Comparison of ENCODE assay signal across 17 cellular contexts in the genomic region with DNA sequence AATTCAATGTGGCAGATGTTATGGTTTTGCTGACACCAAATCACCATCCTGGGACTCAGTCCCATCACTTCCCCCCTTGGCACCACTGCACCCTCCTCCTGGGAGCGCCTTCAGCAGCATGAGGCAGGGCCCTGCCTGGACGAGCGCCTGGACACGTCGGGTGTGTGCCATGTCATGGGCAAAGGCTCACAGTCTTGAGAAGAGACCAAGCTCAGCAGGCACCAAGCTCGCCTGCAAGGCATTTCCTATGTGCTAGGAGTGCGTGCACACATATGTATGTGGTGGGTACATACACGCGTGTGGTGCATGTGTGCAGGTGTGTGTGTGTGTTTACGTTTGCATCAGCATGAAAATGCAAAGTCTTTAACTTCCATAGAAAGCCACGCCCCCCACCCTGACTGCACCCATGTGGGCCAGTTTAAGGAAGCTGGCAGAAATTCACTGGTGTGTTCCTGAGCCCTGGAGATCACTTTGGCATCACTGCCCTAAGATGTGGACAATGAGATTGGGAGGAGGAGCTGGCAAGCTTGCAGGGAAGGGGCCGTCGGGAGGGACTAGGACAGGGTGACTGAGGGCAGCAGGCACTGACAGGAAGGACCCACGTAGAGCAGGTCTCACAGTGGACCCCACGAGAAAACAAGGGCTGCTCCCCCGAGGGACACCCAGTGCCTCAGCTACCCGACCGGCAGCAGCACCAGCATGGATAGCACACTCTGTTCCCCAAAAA.
"Had no signal": no experiment of that assay in that cellular context is flagged by ENCODE, and none has a peak within 500 bp of the region (broad histone marks: within the 10 kb centered on the region; RNA-seq: fewer than 3 reads in every experiment).

No MANE protein-coding gene starts in this region.

- H3K27ac Mint-ChIP-seq: activated B cell treated with CpG ODN at 0.5 μM for 24 hours; activated naive CD8-positive, alpha-beta T cell treated with anti-CD3 and anti-CD28 coated beads for 36 hours; activated T-helper 1 cell treated with anti-CD3 and anti-CD28 coated beads, Interleukin-12 subunit alpha, Interleukin-12 subunit beta, Interleukin-2, Interleukin-4 antibody, amounts not matched to agents 30 ng/mL and 10 ng/mL and 1 ng/mL, durations not matched to agents 14 hours and 24 hours and 36 hours; effector memory CD8-positive, alpha-beta T cell; stimulated activated memory B cell treated with anti-CD40 and anti-IgM and Interleukin-4, amounts not matched to agents 10 μg/mL and 1 μg/mL and 100 μg/mL, for 72 hours had no signal

- ATAC-seq: effector memory CD8-positive, alpha-beta T cell; right cardiac atrium; stimulated activated memory B cell treated with anti-CD40 and anti-IgM and Interleukin-4, amounts not matched to agents 10 μg/mL and 1 μg/mL and 100 μg/mL, for 72 hours had no signal

- H3K27me3 ChIP-seq: hepatocyte had no signal

- H3K4me1 Mint-ChIP-seq: stimulated activated memory B cell treated with anti-CD40 and anti-IgM and Interleukin-4, amounts not matched to agents 10 μg/mL and 1 μg/mL and 100 μg/mL, for 72 hours had no signal

- H3K36me3 ChIP-seq: prostate gland had no signal

- DNase-seq: activated B cell treated with CpG ODN at 0.5 μM for 24 hours; activated CD4-positive, alpha-beta T cell treated with anti-CD3 and anti-CD28 coated beads for 48 hours; activated naive CD4-positive, alpha-beta T cell; activated naive CD8-positive, alpha-beta T cell treated with anti-CD3 and anti-CD28 coated beads for 36 hours; activated T-cell treated with anti-CD3 and anti-CD28 coated beads for 4 hours; amniotic stem cell; effector memory CD8-positive, alpha-beta T cell; foreskin fibroblast; midbrain; right cardiac atrium; small intestine; stimulated activated CD4-positive, alpha-beta T cell treated with anti-CD3 and anti-CD28 coated beads, Interleukin-15, amount 100 ng/mL, for 24 hours; stimulated activated CD4-positive, alpha-beta T cell treated with anti-CD3 and anti-CD28 coated beads, Interleukin-4, amount 100 ng/mL, for 4 hours had no signal

- H3K4me3 Mint-ChIP-seq: activated B cell treated with CpG ODN at 0.5 μM for 24 hours; activated naive CD8-positive, alpha-beta T cell treated with anti-CD3 and anti-CD28 coated beads for 36 hours; activated T-helper 1 cell treated with anti-CD3 and anti-CD28 coated beads, Interleukin-12 subunit alpha, Interleukin-12 subunit beta, Interleukin-2, Interleukin-4 antibody, amounts not matched to agents 30 ng/mL and 10 ng/mL and 1 ng/mL, durations not matched to agents 14 hours and 24 hours and 36 hours; effector memory CD8-positive, alpha-beta T cell; stimulated activated memory B cell treated with anti-CD40 and anti-IgM and Interleukin-4, amounts not matched to agents 10 μg/mL and 1 μg/mL and 100 μg/mL, for 72 hours had no signal

- H3K9me3 Mint-ChIP-seq: activated T-helper 1 cell treated with anti-CD3 and anti-CD28 coated beads, Interleukin-12 subunit alpha, Interleukin-12 subunit beta, Interleukin-2, Interleukin-4 antibody, amounts not matched to agents 30 ng/mL and 10 ng/mL and 1 ng/mL, durations not matched to agents 14 hours and 24 hours and 36 hours; effector memory CD8-positive, alpha-beta T cell had no signal

- H3K36me3 Mint-ChIP-seq: activated naive CD8-positive, alpha-beta T cell treated with anti-CD3 and anti-CD28 coated beads for 36 hours; stimulated activated memory B cell treated with anti-CD40 and anti-IgM and Interleukin-4, amounts not matched to agents 10 μg/mL and 1 μg/mL and 100 μg/mL, for 72 hours had no signal

- H3K4me3 ChIP-seq: hepatocyte, prostate gland had no signal
